In the genomic region with DNA sequence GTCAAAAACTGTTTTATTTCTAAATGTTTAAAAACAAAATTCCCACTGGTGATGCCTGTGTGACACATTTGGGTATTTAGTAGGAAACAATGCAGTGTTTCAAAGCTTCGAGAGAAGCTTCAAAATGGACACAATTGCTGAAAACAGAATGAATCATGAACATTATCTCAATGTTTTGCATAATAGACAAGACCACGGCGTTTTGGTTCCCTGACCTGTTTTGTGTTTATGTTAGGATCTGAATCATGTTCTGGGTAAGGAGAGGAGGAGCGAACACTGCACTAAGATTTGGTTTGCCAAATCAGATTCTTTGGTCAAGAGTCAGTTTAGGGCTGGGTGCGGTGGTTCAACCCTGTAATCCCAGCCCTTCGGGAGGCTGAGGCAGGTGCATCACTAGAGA, we compare ENCODE assay signal across 18 cellular contexts.
DNase-seq lines count a peak whose midpoint lies in the region; ATAC-seq lines count a peak whose summit lies in the region.
"Had no signal": no experiment of that assay in that cellular context is flagged by ENCODE, and none has a peak within 500 bp of the region (broad histone marks: within the 10 kb centered on the region; RNA-seq: fewer than 3 reads in every experiment).

No MANE protein-coding gene starts in this region.

- H3K4me3 ChIP-seq in skeletal muscle cell (ENCODE audit: low read depth, low read length) = no peak overlapping the region
- H3K4me3 ChIP-seq: coronary artery, gastroesophageal sphincter, K562, upper lobe of right lung had no signal

- DNase-seq in ELR (ENCODE audit: low read depth) = peak; percentile 96
- DNase-seq in amniotic epithelial cell (ENCODE audit: low read depth) = peak; percentile 95
- DNase-seq in fibroblast of peridontal ligament (ENCODE audit: extremely low read depth) = peak; percentile 86
- peak; percentile 33 for DNase-seq in skeletal muscle cell (ENCODE audit: low read depth)
- no peak for DNase-seq in T-helper 1 cell
- DNase-seq in NAMALWA (ENCODE audit: low spot score) = no peak
- DNase-seq in stimulated activated CD4-positive, alpha-beta T cell treated with anti-CD3 and anti-CD28 coated beads, Interleukin-4, amount 100 ng/mL, for 4 hours = no peak
- DNase-seq: activated CD4-positive, alpha-beta T cell treated with anti-CD3 and anti-CD28 coated beads for 36 hours; activated naive CD8-positive, alpha-beta T cell treated with anti-CD3 and anti-CD28 coated beads for 36 hours; activated T-cell treated with anti-CD3 and anti-CD28 coated beads for 4 hours; GOT3; NCI-H1694; RPMI8226; upper lobe of right lung had no signal

- ATAC-seq in GM19463 (IDR thresholded peaks at IDR 0.05; ENCODE audit: unreplicated experiment) = no peak
- ATAC-seq: activated CD4-positive, alpha-beta T cell treated with anti-CD3 and anti-CD28 coated beads for 36 hours; gastroesophageal sphincter; K562; upper lobe of right lung had no signal

Comparison
In these comparisons a context has a peak if more than half of its experiments do, and no peak if none do; other contexts are left out.
1. DNase-seq: peak in ELR (single experiment), amniotic epithelial cell (single experiment), fibroblast of peridontal ligament (single experiment) and skeletal muscle cell (single experiment); none in T-helper 1 cell (0 of 5), NAMALWA (single experiment) and stimulated activated CD4-positive, alpha-beta T cell treated with anti-CD3 and anti-CD28 coated beads, Interleukin-4, amount 100 ng/mL, for 4 hours (0 of 2).